28 cellular contexts compared by ENCODE assay signal in the genomic region with DNA sequence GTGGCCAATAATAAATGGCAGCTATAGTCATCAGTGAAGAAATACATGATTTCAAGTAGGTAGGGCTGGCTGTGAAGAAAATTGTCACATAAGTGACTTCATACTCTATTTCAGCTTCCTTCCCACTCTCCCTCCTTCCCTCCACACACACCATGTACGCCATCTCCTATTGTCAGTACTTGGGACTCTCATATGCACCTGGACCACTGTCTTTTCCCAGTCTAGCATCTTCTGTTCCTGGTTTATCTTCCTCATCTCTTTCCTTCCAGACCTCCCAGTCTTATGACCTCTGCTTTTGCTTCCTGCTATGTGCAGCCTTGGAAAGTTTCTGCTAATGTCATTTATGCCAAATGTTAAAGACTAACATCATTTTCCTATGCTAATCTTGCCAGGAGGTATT.
"Had no signal": no experiment of that assay in that cellular context is flagged by ENCODE, and none has a peak within 500 bp of the region (broad histone marks: within the 10 kb centered on the region; RNA-seq: fewer than 3 reads in every experiment).

No MANE protein-coding gene starts in this region.

- H3K4me3 Mint-ChIP-seq: stimulated activated effector memory CD8-positive, alpha-beta T cell treated with anti-CD3 and anti-CD28 coated beads, Interleukin-12 subunit alpha, Interleukin-12 subunit beta, amount 100 ng/mL, for 72 hours; stimulated activated memory B cell treated with anti-CD40 and anti-IgM and Interleukin-4, amounts not matched to agents 10 μg/mL and 1 μg/mL and 100 μg/mL, for 72 hours; stimulated activated naive B cell treated with anti-CD40 and anti-IgM and Interleukin-4, amounts not matched to agents 10 μg/mL and 1 μg/mL and 100 μg/mL, for 72 hours; stimulated activated naive CD8-positive, alpha-beta T cell treated with anti-CD3 and anti-CD28 coated beads, Interleukin-15, amount 100 ng/mL, for 72 hours; stimulated activated naive CD8-positive, alpha-beta T cell treated with anti-CD3 and anti-CD28 coated beads, Interleukin-15, Interleukin-2, amounts not matched to agents 100 ng/mL and 50 ng/mL, for 24 hours; type B pancreatic cell had no signal

- H3K27ac Mint-ChIP-seq: stimulated activated effector memory CD8-positive, alpha-beta T cell treated with anti-CD3 and anti-CD28 coated beads, Interleukin-12 subunit alpha, Interleukin-12 subunit beta, amount 100 ng/mL, for 72 hours; stimulated activated memory B cell treated with anti-CD40 and anti-IgM and Interleukin-4, amounts not matched to agents 10 μg/mL and 1 μg/mL and 100 μg/mL, for 72 hours; stimulated activated naive B cell treated with anti-CD40 and anti-IgM and Interleukin-4, amounts not matched to agents 10 μg/mL and 1 μg/mL and 100 μg/mL, for 72 hours; stimulated activated naive CD8-positive, alpha-beta T cell treated with anti-CD3 and anti-CD28 coated beads, Interleukin-15, amount 100 ng/mL, for 72 hours; stimulated activated naive CD8-positive, alpha-beta T cell treated with anti-CD3 and anti-CD28 coated beads, Interleukin-15, Interleukin-2, amounts not matched to agents 100 ng/mL and 50 ng/mL, for 24 hours; type B pancreatic cell had no signal

- H3K4me3 ChIP-seq: stomach, suprapubic skin, testis, thoracic aorta, thyroid gland, tibial artery, tibial nerve, upper lobe of left lung, upper lobe of right lung, uterus, vagina had no signal

- H3K27ac ChIP-seq: stomach, suprapubic skin, testis, thoracic aorta, thyroid gland, tibial artery, tibial nerve, upper lobe of left lung, upper lobe of right lung, uterus, vagina had no signal

- ATAC-seq: stimulated activated effector memory CD8-positive, alpha-beta T cell treated with anti-CD3 and anti-CD28 coated beads, Interleukin-12 subunit alpha, Interleukin-12 subunit beta, amount 100 ng/mL, for 72 hours; stimulated activated memory B cell treated with anti-CD40 and anti-IgM and Interleukin-4, amounts not matched to agents 10 μg/mL and 1 μg/mL and 100 μg/mL, for 72 hours; stimulated activated naive B cell treated with anti-CD40 and anti-IgM and Interleukin-4, amounts not matched to agents 10 μg/mL and 1 μg/mL and 100 μg/mL, for 72 hours; stimulated activated naive CD8-positive, alpha-beta T cell treated with anti-CD3 and anti-CD28 coated beads, Interleukin-15, amount 100 ng/mL, for 72 hours; stimulated activated naive CD8-positive, alpha-beta T cell treated with anti-CD3 and anti-CD28 coated beads, Interleukin-15, Interleukin-2, amounts not matched to agents 100 U/mL and 50 U/mL, for 24 hours; upper lobe of right lung had no signal

- H3K4me1 ChIP-seq: stomach, suprapubic skin, testis, thyroid gland, tibial artery, tibial nerve, upper lobe of left lung, upper lobe of right lung, uterus, vagina had no signal

- H3K36me3 Mint-ChIP-seq: stimulated activated effector memory CD8-positive, alpha-beta T cell treated with anti-CD3 and anti-CD28 coated beads, Interleukin-12 subunit alpha, Interleukin-12 subunit beta, amount 100 ng/mL, for 72 hours; stimulated activated memory B cell treated with anti-CD40 and anti-IgM and Interleukin-4, amounts not matched to agents 10 μg/mL and 1 μg/mL and 100 μg/mL, for 72 hours; stimulated activated naive B cell treated with anti-CD40 and anti-IgM and Interleukin-4, amounts not matched to agents 10 μg/mL and 1 μg/mL and 100 μg/mL, for 72 hours had no signal

- H3K9me3 ChIP-seq: suprapubic skin, testis, thoracic aorta, thyroid gland, tibial artery, upper lobe of left lung, upper lobe of right lung, uterus, vagina had no signal

- H3K9me3 Mint-ChIP-seq: stimulated activated memory B cell treated with anti-CD40 and anti-IgM and Interleukin-4, amounts not matched to agents 10 μg/mL and 1 μg/mL and 100 μg/mL, for 72 hours had no signal

- H3K27me3 ChIP-seq: stomach, suprapubic skin, testis, thyroid gland, tibial artery, tibial nerve, upper lobe of left lung, upper lobe of right lung, uterus, vagina had no signal

- H3K4me1 Mint-ChIP-seq: stimulated activated effector memory CD8-positive, alpha-beta T cell treated with anti-CD3 and anti-CD28 coated beads, Interleukin-12 subunit alpha, Interleukin-12 subunit beta, amount 100 ng/mL, for 72 hours; stimulated activated memory B cell treated with anti-CD40 and anti-IgM and Interleukin-4, amounts not matched to agents 10 μg/mL and 1 μg/mL and 100 μg/mL, for 72 hours; stimulated activated naive B cell treated with anti-CD40 and anti-IgM and Interleukin-4, amounts not matched to agents 10 μg/mL and 1 μg/mL and 100 μg/mL, for 72 hours; stimulated activated naive CD8-positive, alpha-beta T cell treated with anti-CD3 and anti-CD28 coated beads, Interleukin-15, amount 100 ng/mL, for 72 hours had no signal

- FAIRE-seq: urothelium cell line had no signal

- H3K27me3 Mint-ChIP-seq: stimulated activated memory B cell treated with anti-CD40 and anti-IgM and Interleukin-4, amounts not matched to agents 10 μg/mL and 1 μg/mL and 100 μg/mL, for 72 hours; stimulated activated naive B cell treated with anti-CD40 and anti-IgM and Interleukin-4, amounts not matched to agents 10 μg/mL and 1 μg/mL and 100 μg/mL, for 72 hours; stimulated activated naive CD8-positive, alpha-beta T cell treated with anti-CD3 and anti-CD28 coated beads, Interleukin-15, amount 100 ng/mL, for 72 hours; stimulated activated naive CD8-positive, alpha-beta T cell treated with anti-CD3 and anti-CD28 coated beads, Interleukin-15, Interleukin-2, amounts not matched to agents 100 ng/mL and 50 ng/mL, for 24 hours; type B pancreatic cell had no signal

- H3K36me3 ChIP-seq: uterus had no signal

- DNase-seq: stimulated activated CD4-positive, alpha-beta T cell treated with anti-CD3 and anti-CD28 coated beads, Interleukin-2, amount 100 ng/mL, for 48 hours; stimulated activated CD4-positive, alpha-beta T cell treated with anti-CD3 and anti-CD28 coated beads, Interleukin-4, amount 100 ng/mL, for 1 hour; stimulated activated CD4-positive, alpha-beta T cell treated with anti-CD3 and anti-CD28 coated beads, Interleukin-4, amount 100 ng/mL, for 24 hours; stimulated activated CD4-positive, alpha-beta T cell treated with anti-CD3 and anti-CD28 coated beads, Interleukin-4, amount 100 ng/mL, for 4 hours; stimulated activated CD8-positive, alpha-beta memory T cell treated with anti-CD3 and anti-CD28 coated beads, Interleukin-4, amount 100 ng/mL, for 48 hours; stimulated activated naive B cell treated with anti-CD40 and anti-IgM and Interleukin-4, amounts not matched to agents 10 μg/mL and 1 μg/mL and 100 μg/mL, for 72 hours; stimulated activated naive CD4-positive, alpha-beta T cell; stimulated activated naive CD4-positive, alpha-beta T cell treated with Interleukin-2 at 50 U/mL for 16 hours; stimulated activated naive CD8-positive, alpha-beta T cell treated with anti-CD3 and anti-CD28 coated beads, Interleukin-15, amount 100 ng/mL, for 72 hours; stimulated activated naive CD8-positive, alpha-beta T cell treated with anti-CD3 and anti-CD28 coated beads, Interleukin-15, Interleukin-2, amounts not matched to agents 100 U/mL and 50 U/mL, for 24 hours; stomach; substantia nigra; testis; thyroid gland; tibial artery; trophoblast cell; upper lobe of left lung; upper lobe of right lung; uterus had no signal
